ENCODE assay signal across 9 cellular contexts in the genomic region with DNA sequence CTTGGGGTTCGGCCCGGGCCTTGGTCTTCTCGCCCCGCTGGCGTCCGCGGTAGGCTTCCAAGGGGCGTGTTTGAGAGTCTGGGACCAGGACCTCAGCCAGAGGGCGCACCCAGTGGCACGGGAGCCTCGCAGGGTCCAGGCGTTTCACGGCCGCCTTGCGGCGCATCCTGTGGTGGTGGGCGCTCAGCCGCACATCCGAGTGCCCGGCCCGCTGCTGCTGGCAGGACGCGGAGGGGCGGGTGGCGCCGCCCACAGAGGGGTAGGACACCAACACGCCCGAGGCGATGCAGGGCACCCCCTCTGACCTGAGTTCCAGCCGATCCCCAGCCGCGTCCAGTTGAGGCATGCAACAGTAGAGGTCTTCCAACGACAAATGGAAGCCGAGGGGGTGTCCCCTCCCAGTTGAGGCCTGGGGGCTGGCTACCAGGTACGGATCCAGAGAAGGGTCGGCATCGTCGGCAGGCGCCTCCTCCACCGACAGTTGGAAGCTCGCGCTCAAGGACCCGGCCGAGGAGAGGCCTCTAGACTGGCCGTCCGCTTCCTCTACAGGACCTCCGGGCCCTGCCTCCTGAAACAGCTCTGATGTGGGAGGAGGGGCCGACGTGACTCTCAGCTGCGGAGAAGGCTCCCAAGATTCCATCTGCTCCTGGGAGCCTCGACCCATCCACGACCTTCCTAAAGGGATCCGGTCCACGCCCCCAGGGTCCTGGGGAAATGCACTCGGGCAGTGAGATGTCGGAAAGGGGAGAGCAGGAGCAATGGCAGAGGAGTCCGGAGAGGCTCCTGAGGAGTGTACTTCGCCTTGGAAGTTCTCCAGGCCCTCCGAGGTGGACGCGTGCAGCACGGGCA. TPM values are rescaled to one million over a fixed set of nuclear protein-coding genes. Genes with fewer than 3 reads are reported as not detected.
A peak's percentile ranks its signal among the peaks of the same experiment; 100 is the strongest.
DNase-seq lines count a peak whose midpoint lies in the region; ATAC-seq and TF ChIP-seq lines count a peak whose summit lies in the region.
"Had no signal": no experiment of that assay in that cellular context is flagged by ENCODE, and none has a peak within 500 bp of the region (broad histone marks: within the 10 kb centered on the region; RNA-seq: fewer than 3 reads in every experiment).

No MANE protein-coding gene starts in this region.

- no peaks in the 10 kb centered on the region for H3K36me3 Mint-ChIP-seq in dendritic cell treated with granulocyte-macrophage colony-stimulating factor and Interleukin-4, amounts not matched to agents 40 ng/mL and 50 ng/mL, for 4 days (ENCODE audit: low read depth)

- peak overlapping the region; percentile 70 for H3K4me3 Mint-ChIP-seq in dendritic cell treated with granulocyte-macrophage colony-stimulating factor and Interleukin-4, amounts not matched to agents 40 ng/mL and 50 ng/mL, for 4 days

- no peak overlapping the region for H3K9ac ChIP-seq in HUES6 (ENCODE audit: low read length)

- TF ChIP-seq POLR2A in vagina (IDR thresholded peaks at IDR 0.05), result no peak

- H3K9me3 ChIP-seq in HUES6 (ENCODE audit: control insufficient read depth, insufficient read depth, low read depth, low read length) (no peaks in the 10 kb centered on the region), vagina (no peaks in the 10 kb centered on the region)

- H3K27ac Mint-ChIP-seq in dendritic cell treated with granulocyte-macrophage colony-stimulating factor and Interleukin-4, amounts not matched to agents 40 ng/mL and 50 ng/mL, for 4 days, result peak overlapping the region; percentile 71

- H3K27ac ChIP-seq in HUES6 (ENCODE audit: low read depth, low read length) (no peak overlapping the region), vagina (peak overlapping the region; percentile 74)

- peaks cover 25% of the 10 kb centered on the region for H3K27me3 Mint-ChIP-seq in dendritic cell treated with granulocyte-macrophage colony-stimulating factor and Interleukin-4, amounts not matched to agents 40 ng/mL and 50 ng/mL, for 4 days

- H3K36me3 ChIP-seq in HUES6 (ENCODE audit: control insufficient read depth, insufficient read depth, low read length), result no peaks in the 10 kb centered on the region
- no peaks in the 10 kb centered on the region for H3K36me3 ChIP-seq in vagina

- no peaks in the 10 kb centered on the region for H3K9me3 Mint-ChIP-seq in dendritic cell treated with granulocyte-macrophage colony-stimulating factor and Interleukin-4, amounts not matched to agents 40 ng/mL and 50 ng/mL, for 4 days

- H3K27me3 ChIP-seq in HUES6 (ENCODE audit: control insufficient read depth, insufficient read depth, low read length) (peaks cover 9% of the 10 kb centered on the region), vagina (no peaks in the 10 kb centered on the region)

- peak; percentile 54 for DNase-seq in medulla oblongata (ENCODE audit: extremely low spot score)
- no peak for DNase-seq in vagina (ENCODE audit: extremely low spot score in 2 of 2)
- DNase-seq in H4 (ENCODE audit: low spot score), result no peak
- DNase-seq in NCI-H1436 treated with DMSO at 0.1 percent for 48 hours (lab: John Stamatoyannopoulos, UW), result no peak

- H3K4me1 ChIP-seq in HUES6 (ENCODE audit: control insufficient read depth, insufficient read depth, low read length) (peaks cover 4% of the 10 kb centered on the region; the same call in 1 of the 2 replicates), vagina (peaks cover 21% of the 10 kb centered on the region)

- TF ChIP-seq CTCF in vagina (IDR thresholded peaks at IDR 0.05), result peak in 2 of 3 experiments; percentile 11 to 32

- peak overlapping the region; percentile 44; the same call in 1 of the 2 replicates for H3K4me3 ChIP-seq in GM08714 (ENCODE audit: low read length)
- H3K4me3 ChIP-seq in HUES6 (ENCODE audit: low read depth, low read length), result peak overlapping the region; percentile 33; the same call in 1 of the 2 replicates
- H3K4me3 ChIP-seq in vagina, result peak overlapping the region; percentile 63 to 65

- no peak for ATAC-seq in HG03342 (IDR thresholded peaks at IDR 0.05; ENCODE audit: unreplicated experiment)
- ATAC-seq: Panc1 had no signal

- intact Hi-C loops in dendritic cell treated with granulocyte-macrophage colony-stimulating factor and Interleukin-4, amounts not matched to agents 40 ng/mL and 50 ng/mL, for 4 days (cut with micrococcal nuclease), result no loop called here
- intact Hi-C loops in vagina (cut with DNase I), result no loop called here

- H3K4me1 Mint-ChIP-seq in dendritic cell treated with granulocyte-macrophage colony-stimulating factor and Interleukin-4, amounts not matched to agents 40 ng/mL and 50 ng/mL, for 4 days (ENCODE audit: low read depth), result peaks cover 53% of the 10 kb centered on the region

RNA-seq across cellular contexts. Expression of a gene that starts 6.3 kb away (rescaled TPM):
- total RNA-seq in vagina, result 2.7 TPM
- 0.53 and 0.70 TPM in 2 replicates for total RNA-seq in H4 (2014; rRNA removed; shearing (Covaris generic))

RNA-seq across cellular contexts. Expression of a gene that starts 6.4 kb away (rescaled TPM):
- total RNA-seq in vagina, result 8.8 TPM
- total RNA-seq in H4 (2014; rRNA removed; shearing (Covaris generic)), result 32.6 and 43.4 TPM in 2 replicates

RNA-seq across cellular contexts. Expression of a gene that starts 26.6 kb away (rescaled TPM):
- 24.6 TPM for total RNA-seq in vagina
- total RNA-seq in H4 (2014; rRNA removed; shearing (Covaris generic)), result 9.4 and 10.5 TPM in 2 replicates

RNA-seq across cellular contexts. Expression of a gene that starts 35.0 kb away (rescaled TPM):
- 95.0 TPM for total RNA-seq in vagina
- total RNA-seq in H4 (2014; rRNA removed; shearing (Covaris generic)), result 55.1 and 67.2 TPM in 2 replicates

RNA-seq across cellular contexts. Expression of a gene that starts 39.8 kb away (rescaled TPM):
- total RNA-seq in vagina, result 32.7 TPM
- total RNA-seq in H4 (2014; rRNA removed; shearing (Covaris generic)), result 30.1 and 55.7 TPM in 2 replicates
